ENCODE assay signal across 9 cellular contexts in genomic region chr12:8644345-8645248, GRCh38. TPM values are rescaled to one million over a fixed set of nuclear protein-coding genes. Genes with fewer than 3 reads are reported as not detected.
DNase-seq lines count a peak whose midpoint lies in the region; ATAC-seq, FAIRE-seq and TF ChIP-seq lines count a peak whose summit lies in the region.
"Had no signal": no experiment of that assay in that cellular context is flagged by ENCODE, and none has a peak within 500 bp of the region (broad histone marks: within the 10 kb centered on the region; RNA-seq: fewer than 3 reads in every experiment).

No MANE protein-coding gene starts in this region.

- no peak overlapping the region for H3K4me2 ChIP-seq in A549

- DNase-seq in A549 (ENCODE audit: low read depth in 1 of 2, low spot score in 1 of 2): no peak
- peak; percentile 11 for DNase-seq in activated CD8-positive, alpha-beta memory T cell treated with anti-CD3 and anti-CD28 coated beads, Interleukin-2, amount 50 U/mL, for 1 hour (ENCODE audit: extremely low read depth)
- DNase-seq in spleen: no peak
- no peak for DNase-seq in SHP77 treated with DMSO at 0.1 percent for 48 hours (lab: John Stamatoyannopoulos, UW)
- DNase-seq in psoas muscle: no peak
- no peak for DNase-seq in progenitor cell of endocrine pancreas (ENCODE audit: low spot score, unreplicated experiment)

- no peak overlapping the region for H3K27ac Mint-ChIP-seq in progenitor cell of endocrine pancreas

- no peak for TF ChIP-seq RAD21 in A549 (conservative IDR thresholded peaks at IDR 0.05 in 1 of 2, IDR thresholded peaks at IDR 0.05 in 1 of 2)

- no peak overlapping the region for H3K27ac ChIP-seq in A549
- peak overlapping the region; percentile 30 to 78 (median 56) for H3K27ac ChIP-seq in spleen
- no peak overlapping the region for H3K27ac ChIP-seq in psoas muscle

- H3K27me3 ChIP-seq in spleen (replicated peaks in 1 of 7) (no peaks in the 10 kb centered on the region), psoas muscle (ENCODE audit: insufficient read depth in 3 of 3, low read length in 2 of 3) (no peaks in the 10 kb centered on the region)

- H3K4me1 Mint-ChIP-seq in progenitor cell of endocrine pancreas (ENCODE audit: low read depth): peaks cover 3% of the 10 kb centered on the region

- no peaks in the 10 kb centered on the region for H3K36me3 ChIP-seq in spleen
- no peaks in the 10 kb centered on the region for H3K36me3 ChIP-seq in psoas muscle (ENCODE audit: insufficient read depth in 1 of 2, low read depth in 1 of 2)

- POLR2A ChIA-PET in A549 (lab: Yijun Ruan, JAX): no interaction called here

- TF ChIP-seq POLR2A in A549 (IDR thresholded peaks at IDR 0.05; ENCODE audit: low read length): no peak
- TF ChIP-seq POLR2A in spleen (IDR thresholded peaks at IDR 0.05): no peak

- no peaks in the 10 kb centered on the region for H3K36me3 Mint-ChIP-seq in progenitor cell of endocrine pancreas (ENCODE audit: insufficient read depth)

- CTCF ChIA-PET in A549 (lab: Yijun Ruan, JAX): interaction anchor here (0.6 to 6.0 kb wide), 4 partner anchors 13 to 405 kb away, joined by 3 to 38 read pairs (median 4); no protein-coding TSS in a partner anchor

- no peaks in the 10 kb centered on the region for H3K4me1 ChIP-seq in A549
- peaks cover 0 to 28% (median 7%) of the 10 kb centered on the region in 6 donors for H3K4me1 ChIP-seq in spleen
- H3K4me1 ChIP-seq in psoas muscle: no peaks in the 10 kb centered on the region

- TF ChIP-seq EP300 in A549 (IDR thresholded peaks at IDR 0.05): no peak

- H3K9me3 ChIP-seq in A549 (no peaks in the 10 kb centered on the region), spleen (peaks cover 0 to 4% (median 0%) of the 10 kb centered on the region in 8 donors), psoas muscle (no peaks in the 10 kb centered on the region)

- no peak for TF ChIP-seq CTCF in A549 (IDR thresholded peaks at IDR 0.05)
- TF ChIP-seq CTCF in spleen (IDR thresholded peaks at IDR 0.05 in 8 of 11, conservative IDR thresholded peaks at IDR 0.05 in 3 of 11): no peak
- no peak for TF ChIP-seq CTCF in psoas muscle (IDR thresholded peaks at IDR 0.05)
- no peak for TF ChIP-seq CTCF in progenitor cell of endocrine pancreas (IDR thresholded peaks at IDR 0.05; ENCODE audit: unreplicated experiment)

- no peak overlapping the region for H3K4me3 Mint-ChIP-seq in progenitor cell of endocrine pancreas (ENCODE audit: low read depth)

- H3K27me3 Mint-ChIP-seq in progenitor cell of endocrine pancreas: peaks cover 4% of the 10 kb centered on the region

- no peak for ATAC-seq in A549
- peak; percentile 54 for ATAC-seq in GM19455 (IDR thresholded peaks at IDR 0.05; ENCODE audit: unreplicated experiment)
- ATAC-seq in HG03439 (IDR thresholded peaks at IDR 0.05; ENCODE audit: unreplicated experiment): peak; percentile 53
- ATAC-seq in psoas muscle: no peak

- H3K4me3 ChIP-seq in A549 (no peak overlapping the region), spleen (no peak overlapping the region), psoas muscle (no peak overlapping the region)

- 40% methylated on average over 5 of the region's 5 CpGs for WGBS in A549 (ENCODE audit: missing lambda C conversion rate)
- 36 to 49% (median 44%) methylated on average over 5 of the region's 5 CpGs for WGBS in spleen, 5 donors
- 54 to 60% (median 55%) methylated on average over 5 of the region's 5 CpGs for WGBS in psoas muscle, 3 donors

- H3K9me3 Mint-ChIP-seq in progenitor cell of endocrine pancreas (ENCODE audit: low read depth): no peaks in the 10 kb centered on the region

- intact Hi-C loops in spleen (cut with DNase I; ENCODE audit: low total_unique reads): no loop called here
- intact Hi-C loops in psoas muscle (cut with DNase I): no loop called here

- peak; percentile 43 for FAIRE-seq in A549 (lab: Jason Lieb, UNC)
- FAIRE-seq: astrocyte had no signal

TF ChIP-seq in A549, 52 proteins besides CTCF, POLR2A, EP300 and RAD21 (continues in another document):
- no peak for TF ChIP-seq RFX5 (IDR thresholded peaks at IDR 0.05)
- no peak for TF ChIP-seq SREBF2 (IDR thresholded peaks at IDR 0.05)
- TF ChIP-seq KDM5A (IDR thresholded peaks at IDR 0.05): no peak
- TF ChIP-seq NFE2L2 (conservative IDR thresholded peaks at IDR 0.05; ENCODE audit: low read length): no peak
- TF ChIP-seq POLR2AphosphoS2 (conservative IDR thresholded peaks at IDR 0.05; ENCODE audit: low read length): no peak
- TF ChIP-seq HOXB13 (CRISPR knock-in tag; IDR thresholded peaks at IDR 0.05; ENCODE audit: low read depth): no peak
- no peak for TF ChIP-seq ELK1 (IDR thresholded peaks at IDR 0.05; ENCODE audit: low read depth, low read length)
- no peak for TF ChIP-seq REST (IDR thresholded peaks at IDR 0.05)
- TF ChIP-seq CBX2 (IDR thresholded peaks at IDR 0.05; ENCODE audit: borderline replicate concordance, low read depth): no peak
- no peak for TF ChIP-seq TFCP2L1 (CRISPR knock-in tag; IDR thresholded peaks at IDR 0.05)
- TF ChIP-seq RARB (CRISPR knock-in tag; IDR thresholded peaks at IDR 0.05): no peak
- TF ChIP-seq MAX (IDR thresholded peaks at IDR 0.05): no peak
- TF ChIP-seq HOXB5 (CRISPR knock-in tag; IDR thresholded peaks at IDR 0.05): no peak

RNA-seq across cellular contexts. Expression of gene MFAP5, which starts 18.0 kb away (rescaled TPM):
- 0.40 and 0.48 TPM in 2 replicates for polyA plus RNA-seq in A549 (2011; rRNA removed)
- 0.13 and 0.16 TPM in 2 replicates for polyA plus RNA-seq in A549 (2012; cell fraction: cytosol; rRNA removed)
- polyA plus RNA-seq in A549 (2012; cell fraction: nucleus; rRNA removed): 0.07 and 0.28 TPM in 2 replicates
- polyA plus RNA-seq in A549 (2017; fragmentation: RNase III; extraction: RNeasy Plus Mini Kit Qiagen cat#74134 plus additional on column Dnase treatment): 0.15 to 0.41 TPM (median 0.40 TPM) in 3 replicates
- polyA minus RNA-seq in A549 (2011; rRNA and poly(A)+ RNA removed): not detected in 2 replicates
- total RNA-seq in spleen: 10 to 100 TPM in 1 of 7 donors, 1 to 10 TPM in 4, under 1 TPM in 2; 0.57 to 14.3 (median 4.2) TPM
- polyA plus RNA-seq in spleen: 1 to 10 TPM; 1.6 to 8.5 (median 2.4) TPM
- 10 to 100 TPM in 3 of 4 donors, 1 to 10 TPM in 1; 3.4 to 27.9 (median 20.7) TPM for total RNA-seq in psoas muscle
- 10 to 100 TPM; 17.4 to 24.5 (median 23.3) TPM for polyA plus RNA-seq in psoas muscle
- not detected in 2 replicates for total RNA-seq in progenitor cell of endocrine pancreas

RNA-seq across cellular contexts. Expression of gene AICDA, which starts 31.9 kb away (rescaled TPM):
- polyA plus RNA-seq in A549 (2011; rRNA removed) (0.12 and 0.16 TPM in 2 replicates), A549 (2017; fragmentation: RNase III; extraction: RNeasy Plus Mini Kit Qiagen cat#74134 plus additional on column Dnase treatment) (0.05 to 0.16 TPM (median 0.05 TPM) in 3 replicates), spleen (1 to 10 TPM in 1 of 3 donors, under 1 TPM in 2; 0.24 to 1.6 (median 0.42) TPM), psoas muscle (under 1 TPM in 1 of 3 donors, not detected in 2; 0.04 TPM)
- polyA plus RNA-seq in A549 (2012; cell fraction: cytosol; rRNA removed): 0.05 TPM in 2 replicates
- polyA plus RNA-seq in A549 (2012; cell fraction: nucleus; rRNA removed): not detected in 2 replicates
- polyA minus RNA-seq in A549 (2011; rRNA and poly(A)+ RNA removed): not detected in 2 replicates
- total RNA-seq in spleen (1 to 10 TPM in 2 of 7 donors, under 1 TPM in 5; 0.43 to 1.3 (median 0.79) TPM), psoas muscle (not detected), progenitor cell of endocrine pancreas (not detected in 2 replicates)
- total RNA-seq: astrocyte had no signal

RNA-seq across cellular contexts. Expression of gene RIMKLB, which starts 53.2 kb away (rescaled TPM):
- polyA plus RNA-seq in A549 (2011; rRNA removed): 28.2 and 43.8 TPM in 2 replicates
- 15.0 and 15.4 TPM in 2 replicates for polyA plus RNA-seq in A549 (2012; cell fraction: cytosol; rRNA removed)
- 21.9 and 35.6 TPM in 2 replicates for polyA plus RNA-seq in A549 (2012; cell fraction: nucleus; rRNA removed)
- 20.8 to 24.8 TPM (median 21.0 TPM) in 3 replicates for polyA plus RNA-seq in A549 (2017; fragmentation: RNase III; extraction: RNeasy Plus Mini Kit Qiagen cat#74134 plus additional on column Dnase treatment)
- 22.8 and 24.8 TPM in 2 replicates for polyA minus RNA-seq in A549 (2011; rRNA and poly(A)+ RNA removed)
- total RNA-seq in spleen: 10 to 100 TPM; 23.3 to 54.3 (median 37.0) TPM
- 10 to 100 TPM; 21.0 to 62.1 (median 55.6) TPM for polyA plus RNA-seq in spleen
- total RNA-seq in psoas muscle: 10 to 100 TPM in 2 of 4 donors, 1 to 10 TPM in 2; 4.6 to 19.1 (median 11.2) TPM
- 1 to 10 TPM; 4.8 to 8.1 (median 5.7) TPM for polyA plus RNA-seq in psoas muscle
- total RNA-seq in progenitor cell of endocrine pancreas: 143 and 154 TPM in 2 replicates

Comparison
In these comparisons a context has a peak if more than half of its experiments do, and no peak if none do; other contexts are left out.
1. ATAC-seq: peak in GM19455 (single experiment) and HG03439 (single experiment); none in A549 (0 of 2) and psoas muscle (0 of 4).
2. H3K27ac ChIP-seq: peak in spleen (8 of 8); none in A549 (0 of 2) and psoas muscle (single experiment).